1 cellular context compared by ENCODE assay signal in the genomic region with DNA sequence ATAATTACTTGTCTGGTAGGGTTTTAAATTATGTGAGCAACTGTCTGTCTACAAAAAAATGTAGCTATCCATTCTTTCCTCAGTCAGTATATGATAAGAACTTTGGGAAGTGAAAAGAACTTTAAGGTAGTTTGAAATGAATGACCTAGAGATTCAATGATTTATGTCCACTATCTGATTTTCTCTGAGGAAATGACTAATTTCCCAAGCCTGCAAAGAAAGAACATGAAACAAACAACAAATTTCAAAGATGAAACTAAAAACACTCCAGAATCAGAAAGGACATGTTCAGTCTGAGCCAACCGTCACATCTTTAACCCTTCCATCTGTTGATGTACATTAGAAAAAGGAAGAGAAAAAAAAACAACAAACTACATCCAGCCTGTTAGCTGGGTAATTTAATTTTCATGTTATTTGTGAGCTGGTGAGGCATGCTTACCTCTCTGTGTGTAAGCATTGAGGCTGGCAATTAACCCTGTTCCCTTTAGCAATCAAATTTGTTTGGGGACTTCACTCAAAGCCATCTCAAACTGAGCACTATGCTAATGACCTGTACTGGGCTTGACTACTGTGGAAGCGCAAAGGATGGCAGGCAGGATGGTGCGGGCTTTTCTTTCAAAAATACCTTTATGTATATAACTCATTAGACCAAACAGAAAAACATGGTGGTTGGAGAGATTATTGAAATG.
TF ChIP-seq lines count a peak whose summit lies in the region.

No MANE protein-coding gene starts in this region.

TF ChIP-seq in SK-N-SH, 30 proteins besides CTCF, POLR2A, EP300 and RAD21 (continued from another document):
- TF ChIP-seq, protein P1, sequence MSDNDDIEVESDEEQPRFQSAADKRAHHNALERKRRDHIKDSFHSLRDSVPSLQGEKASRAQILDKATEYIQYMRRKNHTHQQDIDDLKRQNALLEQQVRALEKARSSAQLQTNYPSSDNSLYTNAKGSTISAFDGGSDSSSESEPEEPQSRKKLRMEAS (IDR thresholded peaks at IDR 0.05; ENCODE audit: low read depth): peak; percentile 46; the same call in 1 of the 2 replicates
- TF ChIP-seq TCF12 (IDR thresholded peaks at IDR 0.05) (peak; percentile 72), TEAD4 (IDR thresholded peaks at IDR 0.05; ENCODE audit: borderline replicate concordance, insufficient read depth) (peak; percentile 61; the same call in 1 of the 2 replicates)
